1 cellular context compared by ENCODE assay signal in the genomic region with DNA sequence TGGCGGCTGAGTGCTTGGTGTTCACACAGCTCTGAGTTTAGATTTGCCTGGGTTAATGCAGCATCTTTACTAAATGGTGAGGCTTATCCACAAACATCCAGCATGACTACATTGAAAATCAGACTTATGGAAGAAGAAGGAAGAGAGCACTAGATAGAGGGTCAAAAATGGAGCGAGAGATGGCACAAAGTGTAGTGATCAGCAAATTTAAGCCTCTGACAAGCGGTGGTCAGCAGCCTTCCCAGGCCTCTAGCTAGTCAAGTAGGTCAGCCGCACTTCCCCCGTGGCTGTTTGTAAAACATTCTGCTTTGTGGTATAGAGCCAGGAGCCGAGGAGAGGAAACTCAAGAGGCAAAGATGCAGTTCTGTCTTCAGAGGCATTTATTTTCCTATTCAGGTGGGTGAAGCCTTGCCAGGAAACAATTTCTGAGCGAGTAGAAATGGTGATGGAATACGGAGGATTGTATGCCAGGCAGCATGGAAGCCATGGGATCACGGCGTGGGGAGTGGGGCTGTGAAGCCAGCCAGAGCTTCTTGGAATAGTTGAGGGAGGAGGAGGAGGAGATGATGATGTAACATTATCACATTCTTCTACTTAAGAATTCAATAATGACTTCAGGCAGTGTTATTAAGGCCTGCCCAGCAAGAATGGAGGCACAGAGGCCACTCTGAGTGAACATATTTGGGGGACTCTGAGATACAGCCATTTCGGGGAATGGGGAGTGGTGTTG.
TF ChIP-seq lines count a peak whose summit lies in the region.

No MANE protein-coding gene starts in this region.

TF ChIP-seq in H1, 55 proteins besides CTCF, POLR2A, EP300 and RAD21:
- TF ChIP-seq MAFK (IDR thresholded peaks at IDR 0.05; ENCODE audit: low read depth, low read length) (no peak), CBX8 (IDR thresholded peaks at IDR 0.05; ENCODE audit: borderline replicate concordance, low read depth, low read length) (no peak), SUZ12 (IDR thresholded peaks at IDR 0.05; ENCODE audit: low read length) (no peak), FOSL1 (IDR thresholded peaks at IDR 0.05; ENCODE audit: insufficient read depth, low read depth, low read length) (no peak), BACH1 (IDR thresholded peaks at IDR 0.05; ENCODE audit: low read length) (no peak), EGR1 (IDR thresholded peaks at IDR 0.05; ENCODE audit: borderline replicate concordance, low read depth, low read length) (no peak), SP4 (IDR thresholded peaks at IDR 0.05; ENCODE audit: low read length) (no peak), EZH2 (IDR thresholded peaks at IDR 0.05; ENCODE audit: low read depth, low read length, severe bottlenecking) (no peak), GTF2F1 (IDR thresholded peaks at IDR 0.05; ENCODE audit: borderline replicate concordance, low read depth, low read length) (no peak), KDM1A (IDR thresholded peaks at IDR 0.05; ENCODE audit: borderline replicate concordance, low read length) (no peak), YY1 (IDR thresholded peaks at IDR 0.05; ENCODE audit: low read depth, low read length) (no peak)
- TF ChIP-seq, protein P1, sequence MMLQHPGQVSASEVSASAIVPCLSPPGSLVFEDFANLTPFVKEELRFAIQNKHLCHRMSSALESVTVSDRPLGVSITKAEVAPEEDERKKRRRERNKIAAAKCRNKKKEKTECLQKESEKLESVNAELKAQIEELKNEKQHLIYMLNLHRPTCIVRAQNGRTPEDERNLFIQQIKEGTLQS (IDR thresholded peaks at IDR 0.05; ENCODE audit: insufficient read depth, low read depth, low read length), result no peak
- TF ChIP-seq, protein P2, sequence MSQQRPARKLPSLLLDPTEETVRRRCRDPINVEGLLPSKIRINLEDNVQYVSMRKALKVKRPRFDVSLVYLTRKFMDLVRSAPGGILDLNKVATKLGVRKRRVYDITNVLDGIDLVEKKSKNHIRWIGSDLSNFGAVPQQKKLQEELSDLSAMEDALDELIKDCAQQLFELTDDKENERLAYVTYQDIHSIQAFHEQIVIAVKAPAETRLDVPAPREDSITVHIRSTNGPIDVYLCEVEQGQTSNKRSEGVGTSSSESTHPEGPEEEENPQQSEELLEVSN (IDR thresholded peaks at IDR 0.05), result no peak
- TF ChIP-seq, protein P3, sequence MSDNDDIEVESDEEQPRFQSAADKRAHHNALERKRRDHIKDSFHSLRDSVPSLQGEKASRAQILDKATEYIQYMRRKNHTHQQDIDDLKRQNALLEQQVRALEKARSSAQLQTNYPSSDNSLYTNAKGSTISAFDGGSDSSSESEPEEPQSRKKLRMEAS (IDR thresholded peaks at IDR 0.05), result no peak
- TF ChIP-seq, protein P4, sequence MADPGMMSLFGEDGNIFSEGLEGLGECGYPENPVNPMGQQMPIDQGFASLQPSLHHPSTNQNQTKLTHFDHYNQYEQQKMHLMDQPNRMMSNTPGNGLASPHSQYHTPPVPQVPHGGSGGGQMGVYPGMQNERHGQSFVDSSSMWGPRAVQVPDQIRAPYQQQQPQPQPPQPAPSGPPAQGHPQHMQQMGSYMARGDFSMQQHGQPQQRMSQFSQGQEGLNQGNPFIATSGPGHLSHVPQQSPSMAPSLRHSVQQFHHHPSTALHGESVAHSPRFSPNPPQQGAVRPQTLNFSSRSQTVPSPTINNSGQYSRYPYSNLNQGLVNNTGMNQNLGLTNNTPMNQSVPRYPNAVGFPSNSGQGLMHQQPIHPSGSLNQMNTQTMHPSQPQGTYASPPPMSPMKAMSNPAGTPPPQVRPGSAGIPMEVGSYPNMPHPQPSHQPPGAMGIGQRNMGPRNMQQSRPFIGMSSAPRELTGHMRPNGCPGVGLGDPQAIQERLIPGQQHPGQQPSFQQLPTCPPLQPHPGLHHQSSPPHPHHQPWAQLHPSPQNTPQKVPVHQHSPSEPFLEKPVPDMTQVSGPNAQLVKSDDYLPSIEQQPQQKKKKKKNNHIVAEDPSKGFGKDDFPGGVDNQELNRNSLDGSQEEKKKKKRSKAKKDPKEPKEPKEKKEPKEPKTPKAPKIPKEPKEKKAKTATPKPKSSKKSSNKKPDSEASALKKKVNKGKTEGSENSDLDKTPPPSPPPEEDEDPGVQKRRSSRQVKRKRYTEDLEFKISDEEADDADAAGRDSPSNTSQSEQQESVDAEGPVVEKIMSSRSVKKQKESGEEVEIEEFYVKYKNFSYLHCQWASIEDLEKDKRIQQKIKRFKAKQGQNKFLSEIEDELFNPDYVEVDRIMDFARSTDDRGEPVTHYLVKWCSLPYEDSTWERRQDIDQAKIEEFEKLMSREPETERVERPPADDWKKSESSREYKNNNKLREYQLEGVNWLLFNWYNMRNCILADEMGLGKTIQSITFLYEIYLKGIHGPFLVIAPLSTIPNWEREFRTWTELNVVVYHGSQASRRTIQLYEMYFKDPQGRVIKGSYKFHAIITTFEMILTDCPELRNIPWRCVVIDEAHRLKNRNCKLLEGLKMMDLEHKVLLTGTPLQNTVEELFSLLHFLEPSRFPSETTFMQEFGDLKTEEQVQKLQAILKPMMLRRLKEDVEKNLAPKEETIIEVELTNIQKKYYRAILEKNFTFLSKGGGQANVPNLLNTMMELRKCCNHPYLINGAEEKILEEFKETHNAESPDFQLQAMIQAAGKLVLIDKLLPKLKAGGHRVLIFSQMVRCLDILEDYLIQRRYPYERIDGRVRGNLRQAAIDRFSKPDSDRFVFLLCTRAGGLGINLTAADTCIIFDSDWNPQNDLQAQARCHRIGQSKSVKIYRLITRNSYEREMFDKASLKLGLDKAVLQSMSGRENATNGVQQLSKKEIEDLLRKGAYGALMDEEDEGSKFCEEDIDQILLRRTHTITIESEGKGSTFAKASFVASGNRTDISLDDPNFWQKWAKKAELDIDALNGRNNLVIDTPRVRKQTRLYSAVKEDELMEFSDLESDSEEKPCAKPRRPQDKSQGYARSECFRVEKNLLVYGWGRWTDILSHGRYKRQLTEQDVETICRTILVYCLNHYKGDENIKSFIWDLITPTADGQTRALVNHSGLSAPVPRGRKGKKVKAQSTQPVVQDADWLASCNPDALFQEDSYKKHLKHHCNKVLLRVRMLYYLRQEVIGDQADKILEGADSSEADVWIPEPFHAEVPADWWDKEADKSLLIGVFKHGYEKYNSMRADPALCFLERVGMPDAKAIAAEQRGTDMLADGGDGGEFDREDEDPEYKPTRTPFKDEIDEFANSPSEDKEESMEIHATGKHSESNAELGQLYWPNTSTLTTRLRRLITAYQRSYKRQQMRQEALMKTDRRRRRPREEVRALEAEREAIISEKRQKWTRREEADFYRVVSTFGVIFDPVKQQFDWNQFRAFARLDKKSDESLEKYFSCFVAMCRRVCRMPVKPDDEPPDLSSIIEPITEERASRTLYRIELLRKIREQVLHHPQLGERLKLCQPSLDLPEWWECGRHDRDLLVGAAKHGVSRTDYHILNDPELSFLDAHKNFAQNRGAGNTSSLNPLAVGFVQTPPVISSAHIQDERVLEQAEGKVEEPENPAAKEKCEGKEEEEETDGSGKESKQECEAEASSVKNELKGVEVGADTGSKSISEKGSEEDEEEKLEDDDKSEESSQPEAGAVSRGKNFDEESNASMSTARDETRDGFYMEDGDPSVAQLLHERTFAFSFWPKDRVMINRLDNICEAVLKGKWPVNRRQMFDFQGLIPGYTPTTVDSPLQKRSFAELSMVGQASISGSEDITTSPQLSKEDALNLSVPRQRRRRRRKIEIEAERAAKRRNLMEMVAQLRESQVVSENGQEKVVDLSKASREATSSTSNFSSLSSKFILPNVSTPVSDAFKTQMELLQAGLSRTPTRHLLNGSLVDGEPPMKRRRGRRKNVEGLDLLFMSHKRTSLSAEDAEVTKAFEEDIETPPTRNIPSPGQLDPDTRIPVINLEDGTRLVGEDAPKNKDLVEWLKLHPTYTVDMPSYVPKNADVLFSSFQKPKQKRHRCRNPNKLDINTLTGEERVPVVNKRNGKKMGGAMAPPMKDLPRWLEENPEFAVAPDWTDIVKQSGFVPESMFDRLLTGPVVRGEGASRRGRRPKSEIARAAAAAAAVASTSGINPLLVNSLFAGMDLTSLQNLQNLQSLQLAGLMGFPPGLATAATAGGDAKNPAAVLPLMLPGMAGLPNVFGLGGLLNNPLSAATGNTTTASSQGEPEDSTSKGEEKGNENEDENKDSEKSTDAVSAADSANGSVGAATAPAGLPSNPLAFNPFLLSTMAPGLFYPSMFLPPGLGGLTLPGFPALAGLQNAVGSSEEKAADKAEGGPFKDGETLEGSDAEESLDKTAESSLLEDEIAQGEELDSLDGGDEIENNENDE (IDR thresholded peaks at IDR 0.05; ENCODE audit: insufficient replicate concordance, low read length), result no peak
